1 cellular context compared by ENCODE assay signal in the genomic region with DNA sequence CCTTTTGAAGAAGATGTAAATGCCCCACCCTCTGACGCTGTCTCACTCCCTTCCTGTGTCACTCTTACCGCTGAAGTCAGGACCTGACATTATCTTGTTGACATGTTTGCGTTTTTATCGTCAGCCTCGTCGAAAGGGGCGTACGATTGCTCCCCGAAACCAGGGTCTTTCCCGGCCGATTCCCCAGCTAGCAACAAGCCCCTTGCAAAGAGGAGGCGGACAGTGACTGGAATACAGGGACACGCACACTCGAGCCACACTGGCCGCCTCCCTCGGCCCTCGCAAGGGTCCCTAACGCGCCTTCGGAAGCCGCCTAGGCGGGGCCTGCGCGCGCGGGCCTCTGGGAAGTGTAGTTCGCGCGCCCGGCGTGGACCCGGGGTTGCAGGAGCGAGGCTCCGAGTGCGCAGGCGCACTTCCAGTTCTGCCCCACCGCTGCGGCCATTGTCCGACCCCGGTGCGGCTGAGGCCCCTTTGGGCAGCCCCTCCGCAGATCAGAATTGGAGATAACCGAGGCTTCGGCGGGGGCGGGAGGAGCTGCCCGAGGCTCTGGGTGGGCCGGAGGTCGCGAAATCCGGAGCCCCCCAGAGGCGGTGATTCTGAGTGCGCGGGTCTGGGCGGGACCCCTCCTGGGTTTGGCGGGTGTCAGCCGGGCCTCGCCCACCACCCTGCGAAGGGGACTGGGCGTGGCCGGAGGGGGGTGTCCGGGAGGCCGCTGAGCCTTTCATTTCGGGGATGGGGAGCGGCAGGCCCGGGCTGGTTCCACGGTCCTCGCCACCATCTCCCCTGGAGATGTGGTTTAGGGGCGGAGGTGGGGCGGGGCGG.
TF ChIP-seq lines count a peak whose summit lies in the region.

ZFP90 (plus strand) TSS at position 412 of the 822 bp plus-strand sequence. CDS start 502 bp downstream, outside the sequence.

TF ChIP-seq in GM12878, 131 proteins besides CTCF, POLR2A, EP300 and RAD21 (continued from another document):
- TF ChIP-seq ZBTB4 (CRISPR knock-in tag; IDR thresholded peaks at IDR 0.05) (no peak), HCFC1 (IDR thresholded peaks at IDR 0.05; ENCODE audit: low read length) (peak; percentile 88), ZSCAN29 (IDR thresholded peaks at IDR 0.05) (no peak), ZBED1 (IDR thresholded peaks at IDR 0.05; ENCODE audit: borderline replicate concordance) (no peak), FOXK2 (IDR thresholded peaks at IDR 0.05) (peak; percentile 55), CEBPZ (IDR thresholded peaks at IDR 0.05; ENCODE audit: low read depth, low read length) (no peak), SRF (IDR thresholded peaks at IDR 0.05; ENCODE audit: low read depth in 2 of 2, low read length in 2 of 2) (no peak), CBX5 (IDR thresholded peaks at IDR 0.05; ENCODE audit: low read depth) (no peak), ATF7 (IDR thresholded peaks at IDR 0.05; ENCODE audit: low read depth) (no peak), ZNF687 (IDR thresholded peaks at IDR 0.05) (0 out of 2 replicates have a peak, but pooled peaks have one; percentile 22), SMARCA5 (IDR thresholded peaks at IDR 0.05) (no peak), EZH2 (IDR thresholded peaks at IDR 0.05; ENCODE audit: borderline replicate concordance, control insufficient read depth, low read depth, low read length) (no peak), SMAD1 (IDR thresholded peaks at IDR 0.05; ENCODE audit: low read depth, partially characterized antibody) (no peak), RUNX3 (IDR thresholded peaks at IDR 0.05; ENCODE audit: low read length) (no peak), RCOR1 (conservative IDR thresholded peaks at IDR 0.05; ENCODE audit: low read depth, low read length) (no peak), ESRRA (IDR thresholded peaks at IDR 0.05; ENCODE audit: low read length) (no peak)
- TF ChIP-seq, protein P1, sequence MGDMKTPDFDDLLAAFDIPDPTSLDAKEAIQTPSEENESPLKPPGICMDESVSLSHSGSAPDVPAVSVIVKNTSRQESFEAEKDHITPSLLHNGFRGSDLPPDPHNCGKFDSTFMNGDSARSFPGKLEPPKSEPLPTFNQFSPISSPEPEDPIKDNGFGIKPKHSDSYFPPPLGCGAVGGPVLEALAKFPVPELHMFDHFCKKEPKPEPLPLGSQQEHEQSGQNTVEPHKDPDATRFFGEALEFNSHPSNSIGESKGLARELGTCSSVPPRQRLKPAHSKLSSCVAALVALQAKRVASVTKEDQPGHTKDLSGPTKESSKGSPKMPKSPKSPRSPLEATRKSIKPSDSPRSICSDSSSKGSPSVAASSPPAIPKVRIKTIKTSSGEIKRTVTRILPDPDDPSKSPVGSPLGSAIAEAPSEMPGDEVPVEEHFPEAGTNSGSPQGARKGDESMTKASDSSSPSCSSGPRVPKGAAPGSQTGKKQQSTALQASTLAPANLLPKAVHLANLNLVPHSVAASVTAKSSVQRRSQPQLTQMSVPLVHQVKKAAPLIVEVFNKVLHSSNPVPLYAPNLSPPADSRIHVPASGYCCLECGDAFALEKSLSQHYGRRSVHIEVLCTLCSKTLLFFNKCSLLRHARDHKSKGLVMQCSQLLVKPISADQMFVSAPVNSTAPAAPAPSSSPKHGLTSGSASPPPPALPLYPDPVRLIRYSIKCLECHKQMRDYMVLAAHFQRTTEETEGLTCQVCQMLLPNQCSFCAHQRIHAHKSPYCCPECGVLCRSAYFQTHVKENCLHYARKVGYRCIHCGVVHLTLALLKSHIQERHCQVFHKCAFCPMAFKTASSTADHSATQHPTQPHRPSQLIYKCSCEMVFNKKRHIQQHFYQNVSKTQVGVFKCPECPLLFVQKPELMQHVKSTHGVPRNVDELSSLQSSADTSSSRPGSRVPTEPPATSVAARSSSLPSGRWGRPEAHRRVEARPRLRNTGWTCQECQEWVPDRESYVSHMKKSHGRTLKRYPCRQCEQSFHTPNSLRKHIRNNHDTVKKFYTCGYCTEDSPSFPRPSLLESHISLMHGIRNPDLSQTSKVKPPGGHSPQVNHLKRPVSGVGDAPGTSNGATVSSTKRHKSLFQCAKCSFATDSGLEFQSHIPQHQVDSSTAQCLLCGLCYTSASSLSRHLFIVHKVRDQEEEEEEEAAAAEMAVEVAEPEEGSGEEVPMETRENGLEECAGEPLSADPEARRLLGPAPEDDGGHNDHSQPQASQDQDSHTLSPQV (IDR thresholded peaks at IDR 0.05), result 0 out of 2 replicates have a peak, but pooled peaks have one; percentile 37
- TF ChIP-seq, protein P2, sequence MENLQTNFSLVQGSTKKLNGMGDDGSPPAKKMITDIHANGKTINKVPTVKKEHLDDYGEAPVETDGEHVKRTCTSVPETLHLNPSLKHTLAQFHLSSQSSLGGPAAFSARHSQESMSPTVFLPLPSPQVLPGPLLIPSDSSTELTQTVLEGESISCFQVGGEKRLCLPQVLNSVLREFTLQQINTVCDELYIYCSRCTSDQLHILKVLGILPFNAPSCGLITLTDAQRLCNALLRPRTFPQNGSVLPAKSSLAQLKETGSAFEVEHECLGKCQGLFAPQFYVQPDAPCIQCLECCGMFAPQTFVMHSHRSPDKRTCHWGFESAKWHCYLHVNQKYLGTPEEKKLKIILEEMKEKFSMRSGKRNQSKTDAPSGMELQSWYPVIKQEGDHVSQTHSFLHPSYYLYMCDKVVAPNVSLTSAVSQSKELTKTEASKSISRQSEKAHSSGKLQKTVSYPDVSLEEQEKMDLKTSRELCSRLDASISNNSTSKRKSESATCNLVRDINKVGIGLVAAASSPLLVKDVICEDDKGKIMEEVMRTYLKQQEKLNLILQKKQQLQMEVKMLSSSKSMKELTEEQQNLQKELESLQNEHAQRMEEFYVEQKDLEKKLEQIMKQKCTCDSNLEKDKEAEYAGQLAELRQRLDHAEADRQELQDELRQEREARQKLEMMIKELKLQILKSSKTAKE (IDR thresholded peaks at IDR 0.05; ENCODE audit: low read depth, poor library complexity, severe bottlenecking), result no peak
- TF ChIP-seq, protein P3, sequence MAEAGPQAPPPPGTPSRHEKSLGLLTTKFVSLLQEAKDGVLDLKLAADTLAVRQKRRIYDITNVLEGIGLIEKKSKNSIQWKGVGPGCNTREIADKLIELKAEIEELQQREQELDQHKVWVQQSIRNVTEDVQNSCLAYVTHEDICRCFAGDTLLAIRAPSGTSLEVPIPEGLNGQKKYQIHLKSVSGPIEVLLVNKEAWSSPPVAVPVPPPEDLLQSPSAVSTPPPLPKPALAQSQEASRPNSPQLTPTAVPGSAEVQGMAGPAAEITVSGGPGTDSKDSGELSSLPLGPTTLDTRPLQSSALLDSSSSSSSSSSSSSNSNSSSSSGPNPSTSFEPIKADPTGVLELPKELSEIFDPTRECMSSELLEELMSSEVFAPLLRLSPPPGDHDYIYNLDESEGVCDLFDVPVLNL (IDR thresholded peaks at IDR 0.05; ENCODE audit: low read depth, low read length), result no peak
